ENCODE assay signal across 1 cellular context in genomic region chr7:45580053-45580872, GRCh38.
TF ChIP-seq lines count a peak whose summit lies in the region.

No MANE protein-coding gene starts in this region.

TF ChIP-seq in GM23338, 12 proteins besides CTCF, POLR2A, EP300 and RAD21 (continued from another document):
- TF ChIP-seq REST (IDR thresholded peaks at IDR 0.05; ENCODE audit: unreplicated experiment) (no peak), JUNB (IDR thresholded peaks at IDR 0.05; ENCODE audit: unreplicated experiment) (no peak), EZH2 (IDR thresholded peaks at IDR 0.05; ENCODE audit: low read depth, unreplicated experiment) (no peak)
